ENCODE assay signal across 8 cellular contexts in the genomic region with DNA sequence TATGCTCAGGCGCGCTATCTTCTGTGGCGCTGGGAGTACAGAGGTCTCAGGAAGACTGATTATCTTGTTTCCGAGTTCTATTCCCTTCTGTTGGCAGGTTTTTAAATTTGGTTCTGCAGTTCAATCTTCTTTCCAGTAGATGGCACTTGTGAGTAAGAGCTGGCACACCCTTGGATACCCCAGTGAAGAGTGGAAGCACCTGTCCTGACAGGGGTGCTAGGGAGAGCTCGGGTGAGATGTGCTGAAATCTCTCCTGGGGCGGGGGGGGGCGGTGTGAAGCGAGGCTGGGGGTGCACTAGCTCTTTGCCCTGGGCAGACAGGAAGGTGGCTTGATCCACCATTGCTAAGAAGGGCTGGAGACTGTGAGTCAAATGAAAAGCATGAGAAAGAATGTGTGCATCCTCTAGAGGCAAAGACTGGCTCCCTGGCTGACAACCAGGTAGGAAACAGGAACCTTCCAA.
A peak's percentile ranks its signal among the peaks of the same experiment; 100 is the strongest.
DNase-seq lines count a peak whose midpoint lies in the region; ATAC-seq and TF ChIP-seq lines count a peak whose summit lies in the region.

No MANE protein-coding gene starts in this region.

- H3K18ac ChIP-seq in H9 (ENCODE audit: insufficient read length, low read depth, low read length), result no peak overlapping the region

- H3K4me1 Mint-ChIP-seq in H9, result peaks cover 22 to 26% of the 10 kb centered on the region in 2 experiments

- 2 to 6% methylated on average over 8 of the region's 8 CpGs for WGBS in heart right ventricle, 2 donors
- WGBS in H9 (ENCODE audit: extremely low coverage, insufficient read length, low lambda C conversion rate), result no CpG with 5 or more reads among the region's 8 CpGs

- TF ChIP-seq CTCF in heart right ventricle (IDR thresholded peaks at IDR 0.05) (peak in 8 of 9 donors; percentile 46 to 62 (median 55)), H9 (conservative IDR thresholded peaks at IDR 0.05) (peak; percentile 77), fibroblast of mammary gland (conservative IDR thresholded peaks at IDR 0.05; ENCODE audit: control insufficient read depth, insufficient read depth, low read depth, low read length) (peak; percentile 80), parathyroid adenoma (IDR thresholded peaks at IDR 0.05) (peak; percentile 31)

- H4K5ac ChIP-seq in H9 (ENCODE audit: insufficient read length, low read depth, low read length), result no peak overlapping the region

- H3K9me3 Mint-ChIP-seq in H9, result peaks cover 6 to 15% of the 10 kb centered on the region in 2 experiments

- H4K20me1 ChIP-seq in H9 (ENCODE audit: control insufficient read depth, insufficient read depth, insufficient read length), result no peaks in the 10 kb centered on the region

- no peak overlapping the region for H3T11ph ChIP-seq in H9 (ENCODE audit: low read length)

- H3K79me2 ChIP-seq in H9 (ENCODE audit: insufficient read depth, low read length) (no peaks in the 10 kb centered on the region), parathyroid adenoma (no peaks in the 10 kb centered on the region)

- H3K4me3 ChIP-seq in heart right ventricle (no peak overlapping the region), fibroblast of mammary gland (ENCODE audit: control insufficient read depth, low read depth, low read length) (no peak overlapping the region), parathyroid adenoma (ENCODE audit: low read depth, low read length) (no peak overlapping the region)

- H2AFZ ChIP-seq in H9 (ENCODE audit: low read length), result peak overlapping the region; percentile 84
- H2AFZ ChIP-seq in parathyroid adenoma, result no peak overlapping the region

- H3K36me3 ChIP-seq in heart right ventricle (no peaks in the 10 kb centered on the region), parathyroid adenoma (ENCODE audit: control insufficient read depth, insufficient read depth, low read length) (no peaks in the 10 kb centered on the region)

- H2BK12ac ChIP-seq in H9 (ENCODE audit: insufficient read length, low read depth, low read length), result no peak overlapping the region

- H3K23ac ChIP-seq in H9 (ENCODE audit: insufficient read length, low read depth, low read length), result no peak overlapping the region

- H3K14ac ChIP-seq in H9 (ENCODE audit: insufficient read depth, low read length), result no peak overlapping the region

- peaks cover 0 to 4% (median 0%) of the 10 kb centered on the region in 9 donors for H3K4me1 ChIP-seq in heart right ventricle
- H3K4me1 ChIP-seq in H9 (ENCODE audit: insufficient read depth, low read length), result no peaks in the 10 kb centered on the region
- no peaks in the 10 kb centered on the region for H3K4me1 ChIP-seq in parathyroid adenoma

- no peak overlapping the region for H2AK5ac ChIP-seq in H9 (ENCODE audit: insufficient read length, low read length)

- H3K36me3 Mint-ChIP-seq in H9 (ENCODE audit: insufficient read depth in 1 of 3, low read depth in 3 of 3), result peaks cover 0 to 18% (median 6%) of the 10 kb centered on the region in 3 experiments; a peak in 3 of 7 replicates

- H3K27ac Mint-ChIP-seq in H9, result peak overlapping the region in 1 of 3 experiments; percentile 13; a peak in 1 of 7 replicates

- no peak overlapping the region for H3K56ac ChIP-seq in H9 (ENCODE audit: insufficient read length, low read depth, low read length)

- no peak overlapping the region for H2BK5ac ChIP-seq in H9 (ENCODE audit: insufficient read length, low read length)

- in situ Hi-C loops in KBM-7 (cut with MboI; ENCODE audit: low pct_unique_long_range_greater_than_20kb, low sequenced_read_pairs), result no loop called here

- DNase-seq in heart right ventricle (no peak), Right ventricle myocardium superior (no peak), H9 (peak; percentile 69), KBM-7 (peak; percentile 57), RPMI8226 (peak; percentile 28), fibroblast of mammary gland (ENCODE audit: low read depth) (peak; percentile 42)
- no peak for DNase-seq in activated effector memory CD4-positive, alpha-beta T cell treated with Interleukin-2 at 50 U/mL for 16 hours

- H4K91ac ChIP-seq in H9 (ENCODE audit: insufficient read length, low read depth, low read length), result no peak overlapping the region

- no peak overlapping the region for H2BK120ac ChIP-seq in H9 (ENCODE audit: low read depth, low read length, poor library complexity, severe bottlenecking)

- H4K8ac ChIP-seq in H9 (replicated peaks; ENCODE audit: insufficient read length, low read depth, low read length), result no peak overlapping the region

- H3K23me2 ChIP-seq in H9 (ENCODE audit: insufficient read length, low read depth, low read length, poor library complexity, severe bottlenecking), result no peaks in the 10 kb centered on the region

- H3K27me3 ChIP-seq in heart right ventricle, result no peaks in the 10 kb centered on the region
- H3K27me3 ChIP-seq in H9 (ENCODE audit: insufficient read depth, low read length), result no peaks in the 10 kb centered on the region
- H3K27me3 ChIP-seq in parathyroid adenoma (ENCODE audit: control insufficient read depth, insufficient read depth, low read length), result no peaks in the 10 kb centered on the region

- no peak overlapping the region for H2BK20ac ChIP-seq in H9 (ENCODE audit: low read depth, low read length, poor library complexity, severe bottlenecking)

- H3K4me2 ChIP-seq in H9 (ENCODE audit: insufficient read depth, insufficient read length, low read length) (peak overlapping the region; percentile 30), parathyroid adenoma (ENCODE audit: low read length) (no peak overlapping the region)

- no peak overlapping the region for H3K4ac ChIP-seq in H9 (ENCODE audit: low read depth, low read length)

- no peaks in the 10 kb centered on the region for H3K79me1 ChIP-seq in H9 (ENCODE audit: insufficient read depth, low read depth, low read length, poor library complexity, severe bottlenecking)

- intact Hi-C loops in heart right ventricle (cut with DNase I), result no loop called here
- intact Hi-C loops in Right ventricle myocardium superior (cut with DNase I), result no loop called here

- no peak overlapping the region for H2BK15ac ChIP-seq in H9 (ENCODE audit: low read depth, low read length)

- H3K27me3 Mint-ChIP-seq in H9 (ENCODE audit: low read depth), result no peaks in the 10 kb centered on the region; the same call in 1 of the 2 replicates

- no peak overlapping the region for H3K27ac ChIP-seq in heart right ventricle
- H3K27ac ChIP-seq in H9 (ENCODE audit: insufficient read length, low read depth, low read length), result no peak overlapping the region
- H3K27ac ChIP-seq in parathyroid adenoma, result no peak overlapping the region

- H3K4me3 Mint-ChIP-seq in H9, result no peak overlapping the region

- peaks cover 0 to 13% (median 0%) of the 10 kb centered on the region in 11 donors for H3K9me3 ChIP-seq in heart right ventricle
- H3K9me3 ChIP-seq in H9 (ENCODE audit: control insufficient read depth, low read depth, low read length), result no peaks in the 10 kb centered on the region
- H3K9me3 ChIP-seq in parathyroid adenoma (ENCODE audit: control insufficient read depth, low read length), result no peaks in the 10 kb centered on the region

- H3K9ac ChIP-seq in H9 (ENCODE audit: extremely low read depth, insufficient read length, low read length), result no peak overlapping the region
- no peak overlapping the region for H3K9ac ChIP-seq in parathyroid adenoma

- ATAC-seq in heart right ventricle, result peak in 2 of 8 donors; percentile 46 to 62
- no peak for ATAC-seq in Right ventricle myocardium superior (ENCODE audit: poor library complexity)

Comparison
In these comparisons a context has a peak if more than half of its experiments do, and no peak if none do; other contexts are left out.
1. DNase-seq: peak in H9 (single experiment), KBM-7 (single experiment), RPMI8226 (single experiment) and fibroblast of mammary gland (single experiment); none in heart right ventricle (0 of 2), Right ventricle myocardium superior (single experiment) and activated effector memory CD4-positive, alpha-beta T cell treated with Interleukin-2 at 50 U/mL for 16 hours (single experiment).
2. Peak in every context shown above with its lines, with median percentiles within 50 percentile points of each other: CTCF ChIP-seq.